In the genomic region with DNA sequence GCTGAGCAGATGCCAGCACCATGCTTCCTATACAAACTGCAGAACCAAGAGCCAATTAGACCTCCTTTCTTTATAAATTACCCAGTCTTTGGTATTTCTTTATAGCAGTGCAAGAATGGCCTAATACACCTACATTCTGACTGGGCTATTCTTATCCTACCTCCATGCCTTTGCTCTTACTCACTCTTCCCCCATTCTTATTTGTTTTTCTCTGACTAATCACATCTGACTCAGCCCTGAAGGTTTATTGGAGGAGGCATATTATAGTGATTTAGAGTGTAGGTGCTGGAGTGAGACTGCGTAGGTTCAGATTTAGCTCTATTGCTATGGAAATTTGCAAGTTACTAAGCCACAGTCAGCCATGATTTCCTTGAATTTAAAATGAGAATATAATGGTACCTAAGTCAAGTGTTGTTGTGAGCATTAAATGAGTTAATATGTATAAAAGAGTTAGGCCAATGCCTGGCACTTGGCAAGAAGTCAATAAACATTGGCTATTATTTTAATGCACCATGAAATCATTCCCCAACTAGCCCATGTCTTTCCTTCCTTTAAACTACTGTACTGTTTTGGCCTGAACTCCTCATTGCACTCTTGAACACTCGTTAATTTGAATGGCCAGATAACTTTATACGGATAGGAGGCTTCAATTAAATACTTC, we compare ENCODE assay signal across 9 cellular contexts.
A peak's percentile ranks its signal among the peaks of the same experiment; 100 is the strongest.
DNase-seq lines count a peak whose midpoint lies in the region; ATAC-seq and TF ChIP-seq lines count a peak whose summit lies in the region.
"Had no signal": no experiment of that assay in that cellular context is flagged by ENCODE, and none has a peak within 500 bp of the region (broad histone marks: within the 10 kb centered on the region; RNA-seq: fewer than 3 reads in every experiment).

No MANE protein-coding gene starts in this region.

- H3K27ac ChIP-seq in Panc1 (ENCODE audit: low read length) (peak overlapping the region; percentile 65), fibroblast of lung (ENCODE audit: insufficient read depth, low read length) (no peak overlapping the region)

- H3K9ac ChIP-seq in fibroblast of lung (ENCODE audit: insufficient read depth, low read length), result no peak overlapping the region

- H2AFZ ChIP-seq in fibroblast of lung (ENCODE audit: low read length), result no peak overlapping the region

- H3K36me3 ChIP-seq in Panc1 (ENCODE audit: control insufficient read depth, insufficient read depth, low read length) (no peaks in the 10 kb centered on the region), fibroblast of lung (ENCODE audit: control insufficient read depth, insufficient read depth, low read length) (no peaks in the 10 kb centered on the region)

- in situ Hi-C loops in Panc1 (cut with HindIII; ENCODE audit: low pct_unique_long_range_greater_than_20kb, low sequenced_read_pairs), result no loop called here

- ATAC-seq in Panc1, result peak; percentile 99

- intact Hi-C loops in Panc1 (cut with micrococcal nuclease; ENCODE audit: unreplicated experiment), result no loop called here

- no TSS peak for BruUV-seq in Panc1 (replicated peaks; lab: Mats Ljungman, UMichigan)

- CTCF ChIA-PET in Panc1 (lab: Charles Lee), result no interaction called here

- no peaks in the 10 kb centered on the region for H4K20me1 ChIP-seq in fibroblast of lung (ENCODE audit: control insufficient read depth, extremely low read depth, insufficient read depth, low read length)

- peaks cover 18% of the 10 kb centered on the region; the same call in 1 of the 2 replicates for H3K4me1 ChIP-seq in Panc1 (ENCODE audit: control insufficient read depth, insufficient read depth, low read length)
- H3K4me1 ChIP-seq in fibroblast of lung (ENCODE audit: control insufficient read depth, extremely low read depth, insufficient read depth, low read length), result no peaks in the 10 kb centered on the region

- DNase-seq in EH (ENCODE audit: low read depth) (peak; percentile 83), Panc1 (ENCODE audit: low read depth, low spot score) (peak; percentile 92), fibroblast of lung (ENCODE audit: low read depth in 2 of 2) (peak; percentile 50 to 96), pulmonary artery endothelial cell (ENCODE audit: low read depth, low spot score) (peak; percentile 72), NCI-H1694 (lab: John Stamatoyannopoulos, UW) (no peak), SKM-1 treated with dmso at 0.1 percent for 144 hours (lab: John Stamatoyannopoulos, UW; ENCODE audit: unreplicated experiment) (no peak), NCI-H187 treated with DMSO at 0.1 percent for 48 hours (lab: John Stamatoyannopoulos, UW) (no peak)
- DNase-seq in stimulated activated CD4-positive, alpha-beta T cell treated with anti-CD3 and anti-CD28 coated beads, Interleukin-4, amount 100 ng/mL, for 24 hours, result no peak
- DNase-seq: NCI-H345 had no signal

- TF ChIP-seq CTCF in Panc1 (IDR thresholded peaks at IDR 0.05) (no peak), fibroblast of lung (conservative IDR thresholded peaks at IDR 0.05 in 1 of 2, IDR thresholded peaks at IDR 0.05 in 1 of 2; ENCODE audit: low read depth in 1 of 2, low read length in 2 of 2) (no peak)

- H3K79me2 ChIP-seq in fibroblast of lung (ENCODE audit: control insufficient read depth, insufficient read depth, low read length), result no peaks in the 10 kb centered on the region

- POLR2A ChIA-PET in Panc1 (lab: Charles Lee), result no interaction called here

- H3K4me3 ChIP-seq in Panc1 (ENCODE audit: low read depth in 2 of 2, low read length in 2 of 2) (no peak overlapping the region), fibroblast of lung (replicated peaks in 1 of 4; ENCODE audit: control extremely low read depth in 1 of 4, insufficient read depth in 1 of 4, low read depth in 3 of 4, low read length in 4 of 4) (no peak overlapping the region)

- no peak overlapping the region for H3K4me2 ChIP-seq in fibroblast of lung (ENCODE audit: extremely low read depth, insufficient read depth, low read length)

- no peaks in the 10 kb centered on the region for H3K27me3 ChIP-seq in Panc1 (ENCODE audit: control insufficient read depth, insufficient read depth, low read length)
- no peaks in the 10 kb centered on the region for H3K27me3 ChIP-seq in fibroblast of lung (ENCODE audit: control insufficient read depth, insufficient read depth, low read length)

- H3K9me3 ChIP-seq in Panc1 (ENCODE audit: control insufficient read depth, insufficient read depth, low read depth, low read length) (no peaks in the 10 kb centered on the region), fibroblast of lung (ENCODE audit: control insufficient read depth, insufficient read depth, low read depth, low read length) (no peaks in the 10 kb centered on the region)

Comparison
In these comparisons a context has a peak if more than half of its experiments do, and no peak if none do; other contexts are left out.
1. DNase-seq: peak in EH (single experiment), Panc1 (single experiment), fibroblast of lung (2 of 2) and pulmonary artery endothelial cell (single experiment); none in NCI-H1694 (single experiment), SKM-1 treated with dmso at 0.1 percent for 144 hours (single experiment), stimulated activated CD4-positive, alpha-beta T cell treated with anti-CD3 and anti-CD28 coated beads, Interleukin-4, amount 100 ng/mL, for 24 hours (single experiment) and NCI-H187 treated with DMSO at 0.1 percent for 48 hours (single experiment).